9 cellular contexts compared by ENCODE assay signal in the genomic region with DNA sequence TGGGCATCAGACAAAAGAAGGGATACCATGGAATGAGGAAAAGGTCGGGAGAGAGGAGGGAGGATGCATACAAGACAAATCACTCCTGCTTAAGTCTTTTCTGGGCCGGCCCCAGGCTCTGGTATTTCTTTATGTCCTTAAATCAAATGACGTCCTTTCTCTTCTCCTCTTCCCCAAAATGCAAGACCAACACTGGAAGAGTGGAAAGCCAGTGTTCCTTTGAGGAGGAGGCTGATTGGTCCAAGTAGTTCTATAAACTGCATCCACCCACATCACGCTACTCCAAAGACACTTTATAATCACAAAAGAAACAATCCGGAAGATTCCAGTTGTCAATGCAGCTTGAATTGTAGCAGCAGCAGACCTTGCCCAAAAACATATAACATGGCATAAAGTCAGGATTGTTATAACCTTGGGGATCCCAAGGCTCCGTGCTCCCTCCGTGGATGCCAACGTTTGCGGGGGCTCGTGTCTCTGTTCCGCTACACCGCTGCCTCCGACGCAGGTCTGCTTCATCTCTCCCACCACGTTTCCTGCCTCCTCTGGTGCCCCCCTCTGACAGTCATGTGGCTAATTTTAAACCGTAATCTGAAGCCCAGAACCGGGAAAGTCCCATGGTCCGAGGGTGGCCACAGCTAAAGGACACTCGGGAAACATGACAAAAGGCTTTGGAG. TPM values are rescaled to one million over a fixed set of nuclear protein-coding genes. Genes with fewer than 3 reads are reported as not detected.
DNase-seq lines count a peak whose midpoint lies in the region; ATAC-seq and TF ChIP-seq lines count a peak whose summit lies in the region.
"Had no signal": no experiment of that assay in that cellular context is flagged by ENCODE, and none has a peak within 500 bp of the region (broad histone marks: within the 10 kb centered on the region; RNA-seq: fewer than 3 reads in every experiment).

No MANE protein-coding gene starts in this region.

- no peak overlapping the region for H4K12ac ChIP-seq in trophoblast cell (ENCODE audit: low read depth, low read length)

- H3K18ac ChIP-seq in trophoblast cell (ENCODE audit: low read length): peak overlapping the region; percentile 63

- WGBS in heart left ventricle, 4 donors: 6 to 8% (median 7%) methylated on average over 19 of the region's 19 CpGs
- no CpG with 5 or more reads among the region's 19 CpGs for WGBS in trophoblast cell (ENCODE audit: extremely low coverage, insufficient coverage, insufficient read length)

- no peak overlapping the region for H3K23ac ChIP-seq in trophoblast cell (ENCODE audit: low read length)

- H3K9me3 ChIP-seq in heart left ventricle (peaks cover 0 to 6% (median 0%) of the 10 kb centered on the region in 12 donors), trophoblast cell (ENCODE audit: insufficient read depth, low read depth, low read length) (peaks cover 4% of the 10 kb centered on the region)

- H3K4me3 ChIP-seq in heart left ventricle: peak overlapping the region in 10 of 12 donors; percentile 4 to 54 (median 44)
- H3K4me3 ChIP-seq in trophoblast cell (ENCODE audit: low read depth, low read length): no peak overlapping the region
- H3K4me3 ChIP-seq: A549 had no signal

- H2AK5ac ChIP-seq in trophoblast cell (ENCODE audit: low read length): no peak overlapping the region

- ATAC-seq in heart left ventricle (peak; percentile 83 to 96 (median 92)), HG03521 (IDR thresholded peaks at IDR 0.05; ENCODE audit: unreplicated experiment) (no peak), GM19455 (IDR thresholded peaks at IDR 0.05; ENCODE audit: unreplicated experiment) (no peak)
- ATAC-seq: A549 had no signal

- no peaks in the 10 kb centered on the region for H3K79me2 ChIP-seq in trophoblast cell (ENCODE audit: control insufficient read depth, insufficient read depth, low read length, poor library complexity)

- peak overlapping the region; percentile 10 for H4K91ac ChIP-seq in trophoblast cell (ENCODE audit: low read depth, low read length)

- H2AFZ ChIP-seq in trophoblast cell (ENCODE audit: insufficient read depth, low read length, poor library complexity): no peak overlapping the region

- no peak overlapping the region for H2BK5ac ChIP-seq in trophoblast cell (ENCODE audit: low read depth, low read length, poor library complexity)

- peak in 7 of 12 donors; percentile 22 to 47 (median 30) for TF ChIP-seq CTCF in heart left ventricle (IDR thresholded peaks at IDR 0.05)

- no peak overlapping the region for H3K14ac ChIP-seq in trophoblast cell (ENCODE audit: low read length)

- H3K4ac ChIP-seq in trophoblast cell (ENCODE audit: low read depth, low read length): no peak overlapping the region

- H2BK120ac ChIP-seq in trophoblast cell (ENCODE audit: insufficient read depth, low read length, poor library complexity): no peak overlapping the region

- H2BK12ac ChIP-seq in trophoblast cell (ENCODE audit: low read length): peak overlapping the region; percentile 71

- no peak for TF ChIP-seq POLR2A in heart left ventricle (IDR thresholded peaks at IDR 0.05)

- intact Hi-C loops in heart left ventricle (cut with DNase I): loop anchor here in 3 of 10 donors (2.0 to 10.0 kb wide), 3 partner anchors 56 to 152 kb away; a partner anchor contains a TSS

- no peak overlapping the region for H3K9ac ChIP-seq in trophoblast cell (ENCODE audit: low read length)

- DNase-seq in NCI-H748 (lab: John Stamatoyannopoulos, UW; ENCODE audit: unreplicated experiment) (peak; percentile 16), NCI-H748 treated with DMSO at 0.1 percent for 48 hours (lab: John Stamatoyannopoulos, UW) (no peak), heart left ventricle (peak in 4 of 5 donors; percentile 63 to 72 (median 66)), trophoblast cell (peak in 1 of 2 donors; percentile 13), DMS153 treated with DMSO at 0.1 percent for 48 hours (lab: John Stamatoyannopoulos, UW; ENCODE audit: unreplicated experiment) (no peak)
- peak; percentile 13 for DNase-seq in activated T-helper 9 cell treated with anti-CD3 and anti-CD28 coated beads, Interleukin-2, amount 50 U/mL, for 16 hours (ENCODE audit: low read depth)

- H3K27me3 ChIP-seq in heart left ventricle: no peaks in the 10 kb centered on the region
- H3K27me3 ChIP-seq in trophoblast cell (ENCODE audit: insufficient read depth, low read length): no peaks in the 10 kb centered on the region

- H4K8ac ChIP-seq in trophoblast cell (ENCODE audit: low read depth, low read length): no peak overlapping the region

- no peak overlapping the region for H3K4me2 ChIP-seq in trophoblast cell (ENCODE audit: low read length)
- H3K4me2 ChIP-seq: A549 had no signal

- H3K36me3 ChIP-seq in heart left ventricle (no peaks in the 10 kb centered on the region), trophoblast cell (ENCODE audit: control insufficient read depth in 1 of 2, insufficient read depth in 2 of 2, low read length in 2 of 2) (no peaks in the 10 kb centered on the region)

- H3K79me1 ChIP-seq in trophoblast cell (ENCODE audit: low read length): no peaks in the 10 kb centered on the region

- peak overlapping the region in 10 of 12 donors; percentile 4 to 79 (median 43) for H3K27ac ChIP-seq in heart left ventricle
- no peak overlapping the region for H3K27ac ChIP-seq in trophoblast cell (ENCODE audit: low read depth, low read length)
- H3K27ac ChIP-seq: A549 had no signal

- peaks cover 0 to 29% (median 13%) of the 10 kb centered on the region in 12 donors for H3K4me1 ChIP-seq in heart left ventricle
- peaks cover 8 to 14% of the 10 kb centered on the region in 2 experiments for H3K4me1 ChIP-seq in trophoblast cell (ENCODE audit: control insufficient read depth in 1 of 2, insufficient read depth in 2 of 2, low read length in 2 of 2)
- H3K4me1 ChIP-seq: A549 had no signal

RNA-seq across cellular contexts. Expression of a gene that starts 47.1 kb away (rescaled TPM):
- 10 to 100 TPM; 16.3 to 32.1 (median 28.0) TPM for total RNA-seq in heart left ventricle
- polyA plus RNA-seq in heart left ventricle: 10 to 100 TPM; 12.6 to 62.0 TPM
- polyA plus RNA-seq in trophoblast cell (2013): 23.3 and 24.2 TPM in 2 replicates

RNA-seq across cellular contexts. Expression of a gene that starts 55.6 kb away (rescaled TPM):
- total RNA-seq in heart left ventricle: 10 to 100 TPM; 25.8 to 43.7 (median 35.0) TPM
- 10 to 100 TPM in 1 of 2 donors, 1 to 10 TPM in 1; 9.3 to 25.8 TPM for polyA plus RNA-seq in heart left ventricle
- polyA plus RNA-seq in trophoblast cell (2013): 37.3 TPM in 2 replicates

Comparison
In these comparisons a context has a peak if more than half of its experiments do, and no peak if none do; other contexts are left out.
1. DNase-seq: peak in NCI-H748 (single experiment), activated T-helper 9 cell treated with anti-CD3 and anti-CD28 coated beads, Interleukin-2, amount 50 U/mL, for 16 hours (single experiment) and heart left ventricle (4 of 5); none in NCI-H748 treated with DMSO at 0.1 percent for 48 hours (single experiment) and DMS153 treated with DMSO at 0.1 percent for 48 hours (single experiment).
2. ATAC-seq: peak in heart left ventricle (4 of 4); none in HG03521 (single experiment) and GM19455 (single experiment).